ENCODE assay signal across 1 cellular context in genomic region chr22:18165356-18165755, GRCh38. TPM values are rescaled to one million over a fixed set of nuclear protein-coding genes. Genes with fewer than 3 reads are reported as not detected.
"Had no signal": no experiment of that assay in that cellular context is flagged by ENCODE, and none has a peak within 500 bp of the region (broad histone marks: within the 10 kb centered on the region; RNA-seq: fewer than 3 reads in every experiment).

No MANE protein-coding gene starts in this region.

RNA-seq across cellular contexts. Expression of gene TUBA8, which starts 54.7 kb away (rescaled TPM):
- total RNA-seq: MCF 10A had no signal
